21 cellular contexts compared by ENCODE assay signal in the genomic region with DNA sequence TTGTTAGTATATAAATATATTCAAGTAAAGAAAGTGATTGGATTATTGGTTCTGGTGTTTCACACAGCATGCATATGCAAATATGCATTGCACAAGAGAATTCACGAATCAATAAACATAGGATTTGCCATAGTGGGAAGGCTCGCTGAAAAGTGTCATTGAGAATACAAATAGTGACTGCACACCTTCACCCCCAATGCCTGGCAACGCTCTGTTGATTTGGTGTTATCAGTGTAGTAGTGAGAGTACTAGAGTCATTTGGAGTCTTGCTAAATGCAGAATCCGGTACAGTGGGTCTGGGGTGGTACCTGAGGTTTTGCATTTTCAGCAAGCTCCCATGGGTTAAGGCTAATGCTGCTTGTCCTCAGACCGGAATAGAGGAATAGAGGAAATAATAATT. TPM values are rescaled to one million over a fixed set of nuclear protein-coding genes. Genes with fewer than 3 reads are reported as not detected.
DNase-seq lines count a peak whose midpoint lies in the region; ATAC-seq, FAIRE-seq and TF ChIP-seq lines count a peak whose summit lies in the region.
"Had no signal": no experiment of that assay in that cellular context is flagged by ENCODE, and none has a peak within 500 bp of the region (broad histone marks: within the 10 kb centered on the region; RNA-seq: fewer than 3 reads in every experiment).

No MANE protein-coding gene starts in this region.

- H3K36me3 ChIP-seq in heart left ventricle (peaks cover 0 to 100% (median 92%) of the 10 kb centered on the region in 9 donors), HepG2 (replicated peaks in 1 of 2; ENCODE audit: control insufficient read depth in 1 of 2, insufficient read depth in 2 of 2, low read length in 2 of 2) (no peaks in the 10 kb centered on the region)
- H3K36me3 ChIP-seq: BLaER1, SJCRH30 had no signal

- TF ChIP-seq EP300 in HepG2 (IDR thresholded peaks at IDR 0.05; ENCODE audit: low read depth in 2 of 2, low read length in 2 of 2) = no peak
- no peak for TF ChIP-seq EP300 in HepG2 (CRISPR knock-in tag; IDR thresholded peaks at IDR 0.05; ENCODE audit: borderline replicate concordance)

- H3K27ac Mint-ChIP-seq in WTC11 = no peak overlapping the region
- H3K27ac Mint-ChIP-seq in T-helper 2 cell treated with Interferon-gamma antibody and Interleukin-4, amounts not matched to agents 5 μg/mL and 100 μg/mL, for 36 hours = no peak overlapping the region

- intact Hi-C loops in Right ventricle myocardium inferior (cut with DNase I) = no loop called here
- intact Hi-C loops in heart left ventricle (cut with DNase I) = no loop called here
- intact Hi-C loops in HepG2 (cut with micrococcal nuclease; ENCODE audit: unreplicated experiment) = no loop called here

- no peak for FAIRE-seq in HepG2 (lab: Jason Lieb, UNC)
- FAIRE-seq: A204.1, H1, RCC 7860 had no signal

- no peak overlapping the region for H3K4me3 ChIP-seq in heart left ventricle
- H3K4me3 ChIP-seq in HepG2 (replicated peaks in 1 of 3; ENCODE audit: insufficient read depth in 1 of 3, low read depth in 2 of 3, low read length in 3 of 3) = no peak overlapping the region
- H3K4me3 ChIP-seq: BLaER1, SJCRH30 had no signal

- H3K27me3 Mint-ChIP-seq in WTC11 (ENCODE audit: low read depth) = no peaks in the 10 kb centered on the region
- H3K27me3 Mint-ChIP-seq in T-helper 2 cell treated with Interferon-gamma antibody and Interleukin-4, amounts not matched to agents 5 μg/mL and 100 μg/mL, for 36 hours (ENCODE audit: low read depth) = no peaks in the 10 kb centered on the region
- H3K27me3 Mint-ChIP-seq: CD4-positive, alpha-beta T cell had no signal

- H3K27ac ChIP-seq in heart left ventricle = peak overlapping the region in 2 of 12 donors; percentile 5 to 27
- no peak overlapping the region for H3K27ac ChIP-seq in HepG2 (ENCODE audit: extremely low read length, insufficient read depth, low read length)
- H3K27ac ChIP-seq: BLaER1, SJCRH30 had no signal

- H3K9me3 ChIP-seq in heart left ventricle = no peaks in the 10 kb centered on the region
- H3K9me3 ChIP-seq in HepG2 (ENCODE audit: low read length) = no peaks in the 10 kb centered on the region
- H3K9me3 ChIP-seq: BLaER1, SJCRH30 had no signal

- peaks cover under 1% of the 10 kb centered on the region for H3K4me1 Mint-ChIP-seq in WTC11
- peaks cover 10% of the 10 kb centered on the region for H3K4me1 Mint-ChIP-seq in T-helper 2 cell treated with Interferon-gamma antibody and Interleukin-4, amounts not matched to agents 5 μg/mL and 100 μg/mL, for 36 hours (ENCODE audit: low read depth)

- no peak overlapping the region for H3K9ac ChIP-seq in HepG2 (ENCODE audit: insufficient read depth, low read depth, low read length)
- H3K9ac ChIP-seq: BLaER1 had no signal

- H4K20me1 ChIP-seq in HepG2 (ENCODE audit: insufficient read depth, low read length) = no peaks in the 10 kb centered on the region
- H4K20me1 ChIP-seq: BLaER1 had no signal

- peak; percentile 32 for ATAC-seq in Right ventricle myocardium inferior
- no peak for ATAC-seq in heart left ventricle
- ATAC-seq in HepG2 = no peak
- ATAC-seq in WTC11 = no peak
- ATAC-seq: SK-N-SH treated with all-trans-retinoic acid at 6 μM for 48 hours had no signal

- no peaks in the 10 kb centered on the region for H3K9me3 Mint-ChIP-seq in WTC11
- no peaks in the 10 kb centered on the region for H3K9me3 Mint-ChIP-seq in T-helper 2 cell treated with Interferon-gamma antibody and Interleukin-4, amounts not matched to agents 5 μg/mL and 100 μg/mL, for 36 hours
- H3K9me3 Mint-ChIP-seq: CD4-positive, alpha-beta T cell had no signal

- no peak for TF ChIP-seq RAD21 in HepG2 (CRISPR knock-in tag; IDR thresholded peaks at IDR 0.05)

- H3K27me3 ChIP-seq in heart left ventricle (no peaks in the 10 kb centered on the region), HepG2 (ENCODE audit: control insufficient read depth in 1 of 2, insufficient read depth in 2 of 2, low read length in 2 of 2) (no peaks in the 10 kb centered on the region)
- H3K27me3 ChIP-seq: BLaER1, SJCRH30 had no signal

- TF ChIP-seq POLR2A in heart left ventricle (IDR thresholded peaks at IDR 0.05) (no peak), HepG2 (IDR thresholded peaks at IDR 0.05; ENCODE audit: insufficient read depth in 1 of 2, low read depth in 2 of 2, low read length in 2 of 2) (no peak)

- POLR2A ChIA-PET in HepG2 (lab: Yijun Ruan, JAX) = interaction anchor here (1.2 kb wide), 1 partner anchor 10 kb away, joined by 4 read pairs; no protein-coding TSS in a partner anchor
- POLR2A ChIA-PET in WTC11 (lab: Charles Lee) = no interaction called here

- no peak overlapping the region for H2AFZ ChIP-seq in HepG2 (ENCODE audit: low read length)

- CTCF ChIA-PET in HepG2 (lab: Yijun Ruan, JAX; ENCODE audit: low intra/inter-chr PET ratio, low total read pairs) (no interaction called here), WTC11 (lab: Charles Lee) (no interaction called here)

- H3K79me2 ChIP-seq in HepG2 (ENCODE audit: insufficient read depth, low read length) = no peaks in the 10 kb centered on the region

- no peak overlapping the region for H3K4me2 ChIP-seq in HepG2 (ENCODE audit: low read depth, low read length)
- H3K4me2 ChIP-seq: BLaER1 had no signal

- 61 to 71% (median 67%) methylated on average over 5 of the region's 5 CpGs for WGBS in heart left ventricle, 4 donors
- 78% methylated on average over 5 of the region's 5 CpGs for WGBS in HepG2 (ENCODE audit: low lambda C conversion rate)

- H3K4me3 Mint-ChIP-seq in WTC11 = no peak overlapping the region
- H3K4me3 Mint-ChIP-seq in T-helper 2 cell treated with Interferon-gamma antibody and Interleukin-4, amounts not matched to agents 5 μg/mL and 100 μg/mL, for 36 hours = no peak overlapping the region
- H3K4me3 Mint-ChIP-seq: CD4-positive, alpha-beta T cell had no signal

- no peaks in the 10 kb centered on the region for H3K36me3 Mint-ChIP-seq in WTC11
- H3K36me3 Mint-ChIP-seq in T-helper 2 cell treated with Interferon-gamma antibody and Interleukin-4, amounts not matched to agents 5 μg/mL and 100 μg/mL, for 36 hours (ENCODE audit: low read depth) = no peaks in the 10 kb centered on the region

- no peak for DNase-seq in Right ventricle myocardium inferior (ENCODE audit: missing footprints)
- DNase-seq in heart left ventricle = no peak
- peak; percentile 43 for DNase-seq in COLO668 (lab: John Stamatoyannopoulos, UW; ENCODE audit: unreplicated experiment)
- peak; percentile 9 for DNase-seq in NCI-H774 (lab: John Stamatoyannopoulos, UW)
- DNase-seq in HepG2 (ENCODE audit: low spot score) = no peak
- no peak for DNase-seq in SKM-1 (lab: John Stamatoyannopoulos, UW; ENCODE audit: unreplicated experiment)
- DNase-seq in WTC11 (ENCODE audit: low spot score) = no peak
- DNase-seq in T-helper 2 cell treated with Interferon-gamma antibody and Interleukin-4, amounts not matched to agents 5 μg/mL and 100 μg/mL, for 36 hours (ENCODE audit: low spot score) = no peak
- DNase-seq: CD4-positive, alpha-beta T cell; HCEC 1CT; NCI-H1048; NCI-H187; NCI-H2107; NCI-H446 treated with DMSO at 0.1 percent for 48 hours; NCI-H526; SJCRH30 had no signal

- no peak for TF ChIP-seq CTCF in heart left ventricle (IDR thresholded peaks at IDR 0.05)
- TF ChIP-seq CTCF in HepG2 (CRISPR knock-in tag; IDR thresholded peaks at IDR 0.05) = no peak
- TF ChIP-seq CTCF in WTC11 (IDR thresholded peaks at IDR 0.05) = no peak

- in situ Hi-C loops in HepG2 (cut with HindIII; ENCODE audit: extremely low pct_ligation_motif_present, low pct_unique_long_range_greater_than_20kb) = no loop called here

- BruUV-seq in HepG2 (replicated peaks; lab: Mats Ljungman, UMichigan) = no TSS peak

- H3K4me1 ChIP-seq in heart left ventricle = peaks cover 0 to 65% (median 13%) of the 10 kb centered on the region in 12 donors
- H3K4me1 ChIP-seq in HepG2 (ENCODE audit: insufficient read depth, low read length) = peaks cover 60% of the 10 kb centered on the region

TF ChIP-seq in HepG2, 621 proteins besides CTCF, POLR2A, EP300 and RAD21:
- TF ChIP-seq ZNF263 (CRISPR knock-in tag; IDR thresholded peaks at IDR 0.05) (no peak), NCOR1 (IDR thresholded peaks at IDR 0.05; ENCODE audit: borderline replicate concordance, low read length) (no peak), CEBPB (IDR thresholded peaks at IDR 0.05; ENCODE audit: borderline replicate concordance, low read depth, low read length) (peak; percentile 65; the same call in 1 of the 2 replicates)

RNA-seq across cellular contexts. Expression of a gene that starts 49.7 kb away (rescaled TPM):
- total RNA-seq in Right ventricle myocardium inferior (58.4 TPM), heart left ventricle (10 to 100 TPM; 36.0 to 79.8 (median 59.1) TPM), HepG2 (2016; rRNA removed; fragmentation: Illumina TruSeq; extraction: Trizol) (82.8 and 114 TPM in 2 replicates), WTC11 (2021) (28.9 to 34.0 TPM (median 30.6 TPM) in 3 replicates)
- polyA plus RNA-seq in heart left ventricle (100 to 1,000 TPM; 108 to 130 TPM), HepG2 (2011; rRNA removed) (62.9 and 81.9 TPM in 2 replicates)
- 21.7 and 25.6 TPM in 2 replicates for total RNA-seq in HepG2 (2016; cell fraction: cytosol; rRNA removed; fragmentation: Illumina TruSeq; extraction: Trizol; ENCODE audit: low read depth)
- total RNA-seq in HepG2 (2016; cell fraction: insoluble cytoplasmic fraction; rRNA removed; fragmentation: Illumina TruSeq; extraction: Trizol) = 86.7 and 113 TPM in 2 replicates
- total RNA-seq in HepG2 (2016; cell fraction: membrane; rRNA removed; fragmentation: Illumina TruSeq; extraction: Trizol) = 37.5 and 43.6 TPM in 2 replicates
- total RNA-seq in HepG2 (2016; cell fraction: nucleus; rRNA removed; fragmentation: Illumina TruSeq; extraction: Trizol) = 54.4 and 60.1 TPM in 2 replicates
- polyA plus RNA-seq in HepG2 (2011; cell fraction: cytosol; rRNA removed) = 50.7 and 67.7 TPM in 2 replicates
- 23.7 and 25.9 TPM in 2 replicates for polyA plus RNA-seq in HepG2 (2011; cell fraction: nucleus; rRNA removed)
- 95.6 and 106 TPM in 2 replicates for polyA plus RNA-seq in HepG2 (2012)
- polyA plus RNA-seq in HepG2 (2016; cell fraction: cytosol; fragmentation: Illumina TruSeq; extraction: Trizol; ENCODE audit: low read depth) = 28.8 and 29.8 TPM in 2 replicates
- 148 and 163 TPM in 2 replicates for polyA plus RNA-seq in HepG2 (2016; cell fraction: insoluble cytoplasmic fraction; fragmentation: Illumina TruSeq; extraction: Trizol; ENCODE audit: low read depth)
- polyA plus RNA-seq in HepG2 (2016; cell fraction: membrane; fragmentation: Illumina TruSeq; extraction: Trizol; ENCODE audit: low read depth) = 36.9 and 37.4 TPM in 2 replicates
- 119 and 123 TPM in 2 replicates for polyA plus RNA-seq in HepG2 (2016; cell fraction: nucleus; fragmentation: Illumina TruSeq; extraction: Trizol; ENCODE audit: insufficient read depth, low read depth)
- 14.8 and 29.0 TPM in 2 replicates for polyA minus RNA-seq in HepG2 (2011; rRNA and poly(A)+ RNA removed; ENCODE audit: low replicate concordance)
- polyA minus RNA-seq in HepG2 (2011; cell fraction: cytosol; rRNA and poly(A)+ RNA removed) = 25.5 and 28.8 TPM in 2 replicates
- polyA minus RNA-seq in HepG2 (2011; cell fraction: nucleus; rRNA and poly(A)+ RNA removed) = 45.3 and 48.5 TPM in 2 replicates

Comparison
In these comparisons a context has a peak if more than half of its experiments do, and no peak if none do; other contexts are left out.
1. DNase-seq: peak in COLO668 (single experiment) and NCI-H774 (single experiment); none in Right ventricle myocardium inferior (single experiment), heart left ventricle (0 of 5), HepG2 (single experiment), SKM-1 (single experiment), WTC11 (single experiment) and T-helper 2 cell treated with Interferon-gamma antibody and Interleukin-4, amounts not matched to agents 5 μg/mL and 100 μg/mL, for 36 hours (single experiment).